10 cellular contexts compared by ENCODE assay signal in genomic region chr6:6588924-6589696, GRCh38. TPM values are rescaled to one million over a fixed set of nuclear protein-coding genes. Genes with fewer than 3 reads are reported as not detected.
DNase-seq lines count a peak whose midpoint lies in the region; TF ChIP-seq lines count a peak whose summit lies in the region.
"Had no signal": no experiment of that assay in that cellular context is flagged by ENCODE, and none has a peak within 500 bp of the region (broad histone marks: within the 10 kb centered on the region; RNA-seq: fewer than 3 reads in every experiment).

No MANE protein-coding gene starts in this region.

- H3K9me3 Mint-ChIP-seq in IgD-negative memory B cell (no peaks in the 10 kb centered on the region), osteocyte (ENCODE audit: unreplicated experiment) (no peaks in the 10 kb centered on the region)

- H3K36me3 Mint-ChIP-seq in IgD-negative memory B cell (peaks cover 7% of the 10 kb centered on the region), osteocyte (ENCODE audit: unreplicated experiment) (no peaks in the 10 kb centered on the region)

- H3K27ac ChIP-seq in angular gyrus (ENCODE audit: low read depth, low read length) = peak overlapping the region; percentile 50

- no peak for TF ChIP-seq CTCF in osteocyte (IDR thresholded peaks at IDR 0.05)

- H3K27me3 Mint-ChIP-seq in IgD-negative memory B cell (no peaks in the 10 kb centered on the region), osteocyte (ENCODE audit: unreplicated experiment) (no peaks in the 10 kb centered on the region)

- DNase-seq in osteocyte (ENCODE audit: extremely low spot score, unreplicated experiment) (peak; percentile 21), HUDEP-2 (lab: John Stamatoyannopoulos, UW; ENCODE audit: unreplicated experiment in 76 of 76) (no peak), NCI-H2227 treated with DMSO at 0.1 percent for 48 hours (lab: John Stamatoyannopoulos, UW) (no peak), AG20443 (ENCODE audit: low spot score) (no peak), NCI-H446 treated with DMSO at 0.1 percent for 48 hours (lab: John Stamatoyannopoulos, UW) (no peak)
- DNase-seq: kidney glomerular epithelial cell, retina had no signal

- H3K4me3 Mint-ChIP-seq in IgD-negative memory B cell = peak overlapping the region; percentile 85 to 99 (median 96)
- no peak overlapping the region for H3K4me3 Mint-ChIP-seq in osteocyte (ENCODE audit: unreplicated experiment)

- H3K27ac Mint-ChIP-seq in IgD-negative memory B cell (peak overlapping the region; percentile 89 to 98 (median 96)), osteocyte (ENCODE audit: unreplicated experiment) (no peak overlapping the region)

- H3K4me1 Mint-ChIP-seq in IgD-negative memory B cell (peaks cover 57 to 83% (median 70%) of the 10 kb centered on the region in 3 donors), osteocyte (ENCODE audit: unreplicated experiment) (no peaks in the 10 kb centered on the region)

- peak overlapping the region; percentile 94 for H3K4me3 ChIP-seq in GM08714 (ENCODE audit: low read length)

RNA-seq across cellular contexts. Expression of gene LY86, which starts 0.6 kb away (rescaled TPM):
- polyA plus RNA-seq in IgD-negative memory B cell = 394 TPM
- total RNA-seq in osteocyte = not detected in 2 replicates
